In genomic region chr11:45219411-45219810, GRCh38 we compare ENCODE assay signal across 18 cellular contexts.
DNase-seq lines count a peak whose midpoint lies in the region; ATAC-seq and TF ChIP-seq lines count a peak whose summit lies in the region.
"Had no signal": no experiment of that assay in that cellular context is flagged by ENCODE, and none has a peak within 500 bp of the region (broad histone marks: within the 10 kb centered on the region; RNA-seq: fewer than 3 reads in every experiment).

No MANE protein-coding gene starts in this region.

- no peak for TF ChIP-seq POLR2A in sigmoid colon (IDR thresholded peaks at IDR 0.05)

- H3K27ac ChIP-seq in sigmoid colon: no peak overlapping the region
- H3K27ac ChIP-seq: 22Rv1; A549; BLaER1 treated with 17β-estradiol and CSF1 and Interleukin-3, amounts not matched to agents 10 nM and 100 nM; C4-2B had no signal

- H3K9me3 ChIP-seq in sigmoid colon: no peaks in the 10 kb centered on the region
- H3K9me3 ChIP-seq: A549, Caco-2 had no signal

- H3K4me1 ChIP-seq in sigmoid colon: peaks cover 0 to 6% (median 0%) of the 10 kb centered on the region in 4 donors
- H3K4me1 ChIP-seq: A549 had no signal

- H3K4me3 ChIP-seq in sigmoid colon (no peak overlapping the region), H7 (ENCODE audit: insufficient read depth, low read depth, low read length) (no peak overlapping the region)
- H3K4me3 ChIP-seq: A549; BLaER1 treated with 17β-estradiol and CSF1 and Interleukin-3, amounts not matched to agents 10 nM and 100 nM had no signal

- no peaks in the 10 kb centered on the region for H3K27me3 ChIP-seq in sigmoid colon
- H3K27me3 ChIP-seq in H7 (ENCODE audit: control insufficient read depth, insufficient read depth, low read length): no peaks in the 10 kb centered on the region
- H3K27me3 ChIP-seq: BLaER1 treated with 17β-estradiol and CSF1 and Interleukin-3, amounts not matched to agents 10 nM and 100 nM had no signal

- ATAC-seq in omental fat pad (ENCODE audit: low FRiP score): peak; percentile 25
- ATAC-seq: A549; CD8-positive, alpha-beta T cell had no signal

- WGBS in sigmoid colon, 2 donors: 97% methylated on average over 18 of the region's 18 CpGs

- intact Hi-C loops in sigmoid colon (cut with DNase I): no loop called here

- peaks cover 0 to 30% (median 0%) of the 10 kb centered on the region in 4 donors for H3K36me3 ChIP-seq in sigmoid colon
- no peaks in the 10 kb centered on the region; the same call in 1 of the 2 replicates for H3K36me3 ChIP-seq in H7 (replicated peaks; ENCODE audit: control insufficient read depth, insufficient read depth, low read length)

- no peak for TF ChIP-seq CTCF in omental fat pad (IDR thresholded peaks at IDR 0.05)
- TF ChIP-seq CTCF in sigmoid colon (IDR thresholded peaks at IDR 0.05): no peak

- no peak for TF ChIP-seq EP300 in sigmoid colon (IDR thresholded peaks at IDR 0.05)

- DNase-seq in activated effector memory CD4-positive, alpha-beta T cell treated with anti-CD3 and anti-CD28 coated beads, Interleukin-2, amount 50 U/mL, for 16 hours: peak; percentile 51
- no peak for DNase-seq in activated effector memory CD4-positive, alpha-beta T cell treated with Interleukin-2 at 50 U/mL for 16 hours
- DNase-seq in omental fat pad (ENCODE audit: low spot score): no peak
- DNase-seq in sigmoid colon: peak; percentile 48
- DNase-seq in H7: no peak
- DNase-seq in SKM-1 treated with dmso at 0.1 percent for 144 hours (lab: John Stamatoyannopoulos, UW; ENCODE audit: unreplicated experiment): no peak
- DNase-seq in activated T-cell treated with anti-CD3 and anti-CD28 coated beads for 4 hours: no peak
- DNase-seq: AML-193; Caco-2; Calu3; CD4-positive, alpha-beta T cell; CD8-positive, alpha-beta T cell; DMS79 treated with DMSO at 0.1 percent for 48 hours; GF-D8 had no signal

Comparison
In these comparisons a context has a peak if more than half of its experiments do, and no peak if none do; other contexts are left out.
1. DNase-seq: peak in activated effector memory CD4-positive, alpha-beta T cell treated with anti-CD3 and anti-CD28 coated beads, Interleukin-2, amount 50 U/mL, for 16 hours (single experiment) and sigmoid colon (single experiment); none in activated effector memory CD4-positive, alpha-beta T cell treated with Interleukin-2 at 50 U/mL for 16 hours (single experiment), omental fat pad (single experiment), H7 (single experiment), SKM-1 treated with dmso at 0.1 percent for 144 hours (single experiment) and activated T-cell treated with anti-CD3 and anti-CD28 coated beads for 4 hours (single experiment).